1 cellular context compared by ENCODE assay signal in genomic region chr10:100370976-100371706, GRCh38.
TF ChIP-seq lines count a peak whose summit lies in the region.

No MANE protein-coding gene starts in this region.

TF ChIP-seq in HepG2, 621 proteins besides CTCF, POLR2A, EP300 and RAD21 (continued from another document and continues in another):
- TF ChIP-seq, protein P1, sequence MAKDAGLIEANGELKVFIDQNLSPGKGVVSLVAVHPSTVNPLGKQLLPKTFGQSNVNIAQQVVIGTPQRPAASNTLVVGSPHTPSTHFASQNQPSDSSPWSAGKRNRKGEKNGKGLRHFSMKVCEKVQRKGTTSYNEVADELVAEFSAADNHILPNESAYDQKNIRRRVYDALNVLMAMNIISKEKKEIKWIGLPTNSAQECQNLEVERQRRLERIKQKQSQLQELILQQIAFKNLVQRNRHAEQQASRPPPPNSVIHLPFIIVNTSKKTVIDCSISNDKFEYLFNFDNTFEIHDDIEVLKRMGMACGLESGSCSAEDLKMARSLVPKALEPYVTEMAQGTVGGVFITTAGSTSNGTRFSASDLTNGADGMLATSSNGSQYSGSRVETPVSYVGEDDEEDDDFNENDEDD (CRISPR knock-in tag; IDR thresholded peaks at IDR 0.05; ENCODE audit: borderline replicate concordance) = peak; percentile 64; the same call in 1 of the 2 replicates
- TF ChIP-seq ZMAT3 (CRISPR knock-in tag; conservative IDR thresholded peaks at IDR 0.05) = peak; percentile 52; the same call in 1 of the 2 replicates
- TF ChIP-seq JUNB (CRISPR knock-in tag; IDR thresholded peaks at IDR 0.05; ENCODE audit: borderline replicate concordance) = no peak
- TF ChIP-seq, protein P2, sequence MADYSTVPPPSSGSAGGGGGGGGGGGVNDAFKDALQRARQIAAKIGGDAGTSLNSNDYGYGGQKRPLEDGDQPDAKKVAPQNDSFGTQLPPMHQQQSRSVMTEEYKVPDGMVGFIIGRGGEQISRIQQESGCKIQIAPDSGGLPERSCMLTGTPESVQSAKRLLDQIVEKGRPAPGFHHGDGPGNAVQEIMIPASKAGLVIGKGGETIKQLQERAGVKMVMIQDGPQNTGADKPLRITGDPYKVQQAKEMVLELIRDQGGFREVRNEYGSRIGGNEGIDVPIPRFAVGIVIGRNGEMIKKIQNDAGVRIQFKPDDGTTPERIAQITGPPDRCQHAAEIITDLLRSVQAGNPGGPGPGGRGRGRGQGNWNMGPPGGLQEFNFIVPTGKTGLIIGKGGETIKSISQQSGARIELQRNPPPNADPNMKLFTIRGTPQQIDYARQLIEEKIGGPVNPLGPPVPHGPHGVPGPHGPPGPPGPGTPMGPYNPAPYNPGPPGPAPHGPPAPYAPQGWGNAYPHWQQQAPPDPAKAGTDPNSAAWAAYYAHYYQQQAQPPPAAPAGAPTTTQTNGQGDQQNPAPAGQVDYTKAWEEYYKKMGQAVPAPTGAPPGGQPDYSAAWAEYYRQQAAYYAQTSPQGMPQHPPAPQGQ (CRISPR knock-in tag; IDR thresholded peaks at IDR 0.05; ENCODE audit: borderline replicate concordance) = 0 out of 2 replicates have a peak, but pooled peaks have one; percentile 28
- TF ChIP-seq ATF3 (CRISPR knock-in tag; IDR thresholded peaks at IDR 0.05) = peak; percentile 75; the same call in 1 of the 2 replicates
- 0 out of 2 replicates have a peak, but pooled peaks have one; percentile 44 for TF ChIP-seq ZNF644 (CRISPR knock-in tag; IDR thresholded peaks at IDR 0.05; ENCODE audit: low read depth)
- peak; percentile 71 for TF ChIP-seq PRPF4 (IDR thresholded peaks at IDR 0.05; ENCODE audit: low read depth, low read length, poor library complexity, severe bottlenecking)
- TF ChIP-seq ZNF674 (CRISPR knock-in tag; IDR thresholded peaks at IDR 0.05; ENCODE audit: low read depth) = no peak
- peak; percentile 66; the same call in 1 of the 2 replicates for TF ChIP-seq ZNF891 (CRISPR knock-in tag; IDR thresholded peaks at IDR 0.05)
- no peak for TF ChIP-seq E2F2 (CRISPR knock-in tag; IDR thresholded peaks at IDR 0.05; ENCODE audit: borderline replicate concordance)
- TF ChIP-seq NR2F6 (IDR thresholded peaks at IDR 0.05) = 0 out of 2 replicates have a peak, but pooled peaks have one; percentile 5
- peak; percentile 40; the same call in 1 of the 2 replicates for TF ChIP-seq NR2F6 (CRISPR knock-in tag; IDR thresholded peaks at IDR 0.05)
- no peak for TF ChIP-seq SRSF9 (IDR thresholded peaks at IDR 0.05; ENCODE audit: borderline replicate concordance, insufficient read depth, low read depth, low read length, poor library complexity, severe bottlenecking)
- TF ChIP-seq JUND (CRISPR knock-in tag; IDR thresholded peaks at IDR 0.05) = peak; percentile 82; the same call in 1 of the 2 replicates
- TF ChIP-seq ZBTB38 (CRISPR knock-in tag; IDR thresholded peaks at IDR 0.05) = peak; percentile 41; the same call in 1 of the 2 replicates
- no peak for TF ChIP-seq ZFP1 (CRISPR knock-in tag; IDR thresholded peaks at IDR 0.05)
- TF ChIP-seq, protein P3, sequence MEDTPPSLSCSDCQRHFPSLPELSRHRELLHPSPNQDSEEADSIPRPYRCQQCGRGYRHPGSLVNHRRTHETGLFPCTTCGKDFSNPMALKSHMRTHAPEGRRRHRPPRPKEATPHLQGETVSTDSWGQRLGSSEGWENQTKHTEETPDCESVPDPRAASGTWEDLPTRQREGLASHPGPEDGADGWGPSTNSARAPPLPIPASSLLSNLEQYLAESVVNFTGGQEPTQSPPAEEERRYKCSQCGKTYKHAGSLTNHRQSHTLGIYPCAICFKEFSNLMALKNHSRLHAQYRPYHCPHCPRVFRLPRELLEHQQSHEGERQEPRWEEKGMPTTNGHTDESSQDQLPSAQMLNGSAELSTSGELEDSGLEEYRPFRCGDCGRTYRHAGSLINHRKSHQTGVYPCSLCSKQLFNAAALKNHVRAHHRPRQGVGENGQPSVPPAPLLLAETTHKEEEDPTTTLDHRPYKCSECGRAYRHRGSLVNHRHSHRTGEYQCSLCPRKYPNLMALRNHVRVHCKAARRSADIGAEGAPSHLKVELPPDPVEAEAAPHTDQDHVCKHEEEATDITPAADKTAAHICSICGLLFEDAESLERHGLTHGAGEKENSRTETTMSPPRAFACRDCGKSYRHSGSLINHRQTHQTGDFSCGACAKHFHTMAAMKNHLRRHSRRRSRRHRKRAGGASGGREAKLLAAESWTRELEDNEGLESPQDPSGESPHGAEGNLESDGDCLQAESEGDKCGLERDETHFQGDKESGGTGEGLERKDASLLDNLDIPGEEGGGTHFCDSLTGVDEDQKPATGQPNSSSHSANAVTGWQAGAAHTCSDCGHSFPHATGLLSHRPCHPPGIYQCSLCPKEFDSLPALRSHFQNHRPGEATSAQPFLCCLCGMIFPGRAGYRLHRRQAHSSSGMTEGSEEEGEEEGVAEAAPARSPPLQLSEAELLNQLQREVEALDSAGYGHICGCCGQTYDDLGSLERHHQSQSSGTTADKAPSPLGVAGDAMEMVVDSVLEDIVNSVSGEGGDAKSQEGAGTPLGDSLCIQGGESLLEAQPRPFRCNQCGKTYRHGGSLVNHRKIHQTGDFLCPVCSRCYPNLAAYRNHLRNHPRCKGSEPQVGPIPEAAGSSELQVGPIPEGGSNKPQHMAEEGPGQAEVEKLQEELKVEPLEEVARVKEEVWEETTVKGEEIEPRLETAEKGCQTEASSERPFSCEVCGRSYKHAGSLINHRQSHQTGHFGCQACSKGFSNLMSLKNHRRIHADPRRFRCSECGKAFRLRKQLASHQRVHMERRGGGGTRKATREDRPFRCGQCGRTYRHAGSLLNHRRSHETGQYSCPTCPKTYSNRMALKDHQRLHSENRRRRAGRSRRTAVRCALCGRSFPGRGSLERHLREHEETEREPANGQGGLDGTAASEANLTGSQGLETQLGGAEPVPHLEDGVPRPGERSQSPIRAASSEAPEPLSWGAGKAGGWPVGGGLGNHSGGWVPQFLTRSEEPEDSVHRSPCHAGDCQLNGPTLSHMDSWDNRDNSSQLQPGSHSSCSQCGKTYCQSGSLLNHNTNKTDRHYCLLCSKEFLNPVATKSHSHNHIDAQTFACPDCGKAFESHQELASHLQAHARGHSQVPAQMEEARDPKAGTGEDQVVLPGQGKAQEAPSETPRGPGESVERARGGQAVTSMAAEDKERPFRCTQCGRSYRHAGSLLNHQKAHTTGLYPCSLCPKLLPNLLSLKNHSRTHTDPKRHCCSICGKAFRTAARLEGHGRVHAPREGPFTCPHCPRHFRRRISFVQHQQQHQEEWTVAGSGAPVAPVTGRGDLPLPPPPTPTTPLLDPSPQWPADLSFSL (CRISPR knock-in tag; IDR thresholded peaks at IDR 0.05) = peak; percentile 47; the same call in 1 of the 2 replicates
- no peak for TF ChIP-seq SP140L (CRISPR knock-in tag; IDR thresholded peaks at IDR 0.05; ENCODE audit: borderline replicate concordance)
- peak; percentile 78 for TF ChIP-seq ZNF883 (CRISPR knock-in tag; IDR thresholded peaks at IDR 0.05; ENCODE audit: not compliant biosample characterization)
- TF ChIP-seq ZNF570 (CRISPR knock-in tag; IDR thresholded peaks at IDR 0.05; ENCODE audit: borderline replicate concordance) = no peak
- TF ChIP-seq, protein P4, sequence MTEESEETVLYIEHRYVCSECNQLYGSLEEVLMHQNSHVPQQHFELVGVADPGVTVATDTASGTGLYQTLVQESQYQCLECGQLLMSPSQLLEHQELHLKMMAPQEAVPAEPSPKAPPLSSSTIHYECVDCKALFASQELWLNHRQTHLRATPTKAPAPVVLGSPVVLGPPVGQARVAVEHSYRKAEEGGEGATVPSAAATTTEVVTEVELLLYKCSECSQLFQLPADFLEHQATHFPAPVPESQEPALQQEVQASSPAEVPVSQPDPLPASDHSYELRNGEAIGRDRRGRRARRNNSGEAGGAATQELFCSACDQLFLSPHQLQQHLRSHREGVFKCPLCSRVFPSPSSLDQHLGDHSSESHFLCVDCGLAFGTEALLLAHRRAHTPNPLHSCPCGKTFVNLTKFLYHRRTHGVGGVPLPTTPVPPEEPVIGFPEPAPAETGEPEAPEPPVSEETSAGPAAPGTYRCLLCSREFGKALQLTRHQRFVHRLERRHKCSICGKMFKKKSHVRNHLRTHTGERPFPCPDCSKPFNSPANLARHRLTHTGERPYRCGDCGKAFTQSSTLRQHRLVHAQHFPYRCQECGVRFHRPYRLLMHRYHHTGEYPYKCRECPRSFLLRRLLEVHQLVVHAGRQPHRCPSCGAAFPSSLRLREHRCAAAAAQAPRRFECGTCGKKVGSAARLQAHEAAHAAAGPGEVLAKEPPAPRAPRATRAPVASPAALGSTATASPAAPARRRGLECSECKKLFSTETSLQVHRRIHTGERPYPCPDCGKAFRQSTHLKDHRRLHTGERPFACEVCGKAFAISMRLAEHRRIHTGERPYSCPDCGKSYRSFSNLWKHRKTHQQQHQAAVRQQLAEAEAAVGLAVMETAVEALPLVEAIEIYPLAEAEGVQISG (CRISPR knock-in tag; IDR thresholded peaks at IDR 0.05) = peak; percentile 64; the same call in 1 of the 2 replicates
- TF ChIP-seq HES4 (CRISPR knock-in tag; IDR thresholded peaks at IDR 0.05; ENCODE audit: borderline replicate concordance) = no peak
- peak; percentile 61 for TF ChIP-seq TEAD3 (CRISPR knock-in tag; optimal IDR thresholded peaks at IDR 0.05; ENCODE audit: borderline replicate concordance)
- TF ChIP-seq, protein P5, sequence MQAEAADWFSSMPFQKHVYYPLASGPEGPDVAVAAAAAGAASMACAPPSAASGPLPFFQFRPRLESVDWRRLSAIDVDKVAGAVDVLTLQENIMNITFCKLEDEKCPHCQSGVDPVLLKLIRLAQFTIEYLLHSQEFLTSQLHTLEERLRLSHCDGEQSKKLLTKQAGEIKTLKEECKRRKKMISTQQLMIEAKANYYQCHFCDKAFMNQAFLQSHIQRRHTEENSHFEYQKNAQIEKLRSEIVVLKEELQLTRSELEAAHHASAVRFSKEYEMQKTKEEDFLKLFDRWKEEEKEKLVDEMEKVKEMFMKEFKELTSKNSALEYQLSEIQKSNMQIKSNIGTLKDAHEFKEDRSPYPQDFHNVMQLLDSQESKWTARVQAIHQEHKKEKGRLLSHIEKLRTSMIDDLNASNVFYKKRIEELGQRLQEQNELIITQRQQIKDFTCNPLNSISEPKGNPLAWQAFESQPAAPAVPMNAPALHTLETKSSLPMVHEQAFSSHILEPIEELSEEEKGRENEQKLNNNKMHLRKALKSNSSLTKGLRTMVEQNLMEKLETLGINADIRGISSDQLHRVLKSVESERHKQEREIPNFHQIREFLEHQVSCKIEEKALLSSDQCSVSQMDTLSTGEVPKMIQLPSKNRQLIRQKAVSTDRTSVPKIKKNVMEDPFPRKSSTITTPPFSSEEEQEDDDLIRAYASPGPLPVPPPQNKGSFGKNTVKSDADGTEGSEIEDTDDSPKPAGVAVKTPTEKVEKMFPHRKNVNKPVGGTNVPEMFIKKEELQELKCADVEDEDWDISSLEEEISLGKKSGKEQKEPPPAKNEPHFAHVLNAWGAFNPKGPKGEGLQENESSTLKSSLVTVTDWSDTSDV (CRISPR knock-in tag; IDR thresholded peaks at IDR 0.05) = no peak
- peak; percentile 69 for TF ChIP-seq ZNF781 (CRISPR knock-in tag; IDR thresholded peaks at IDR 0.05; ENCODE audit: borderline replicate concordance, not compliant biosample characterization)
- no peak for TF ChIP-seq BCLAF1 (IDR thresholded peaks at IDR 0.05)
- TF ChIP-seq HNRNPLL (IDR thresholded peaks at IDR 0.05; ENCODE audit: low read depth, low read length, poor library complexity, severe bottlenecking) = peak; percentile 33
- TF ChIP-seq, protein P6, sequence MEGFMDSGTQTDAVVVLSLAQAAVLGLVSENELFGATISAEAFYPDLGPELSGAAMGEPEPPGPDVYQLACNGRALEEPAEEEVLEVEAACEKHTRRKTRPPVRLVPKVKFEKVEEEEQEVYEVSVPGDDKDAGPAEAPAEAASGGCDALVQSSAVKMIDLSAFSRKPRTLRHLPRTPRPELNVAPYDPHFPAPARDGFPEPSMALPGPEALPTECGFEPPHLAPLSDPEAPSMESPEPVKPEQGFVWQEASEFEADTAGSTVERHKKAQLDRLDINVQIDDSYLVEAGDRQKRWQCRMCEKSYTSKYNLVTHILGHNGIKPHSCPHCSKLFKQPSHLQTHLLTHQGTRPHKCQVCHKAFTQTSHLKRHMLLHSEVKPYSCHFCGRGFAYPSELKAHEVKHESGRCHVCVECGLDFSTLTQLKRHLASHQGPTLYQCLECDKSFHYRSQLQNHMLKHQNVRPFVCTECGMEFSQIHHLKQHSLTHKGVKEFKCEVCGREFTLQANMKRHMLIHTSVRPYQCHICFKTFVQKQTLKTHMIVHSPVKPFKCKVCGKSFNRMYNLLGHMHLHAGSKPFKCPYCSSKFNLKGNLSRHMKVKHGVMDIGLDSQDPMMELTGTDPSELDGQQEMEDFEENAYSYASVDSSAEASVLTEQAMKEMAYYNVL (CRISPR knock-in tag; IDR thresholded peaks at IDR 0.05; ENCODE audit: borderline replicate concordance) = peak; percentile 57; the same call in 1 of the 2 replicates
